8 cellular contexts compared by ENCODE assay signal in the genomic region with DNA sequence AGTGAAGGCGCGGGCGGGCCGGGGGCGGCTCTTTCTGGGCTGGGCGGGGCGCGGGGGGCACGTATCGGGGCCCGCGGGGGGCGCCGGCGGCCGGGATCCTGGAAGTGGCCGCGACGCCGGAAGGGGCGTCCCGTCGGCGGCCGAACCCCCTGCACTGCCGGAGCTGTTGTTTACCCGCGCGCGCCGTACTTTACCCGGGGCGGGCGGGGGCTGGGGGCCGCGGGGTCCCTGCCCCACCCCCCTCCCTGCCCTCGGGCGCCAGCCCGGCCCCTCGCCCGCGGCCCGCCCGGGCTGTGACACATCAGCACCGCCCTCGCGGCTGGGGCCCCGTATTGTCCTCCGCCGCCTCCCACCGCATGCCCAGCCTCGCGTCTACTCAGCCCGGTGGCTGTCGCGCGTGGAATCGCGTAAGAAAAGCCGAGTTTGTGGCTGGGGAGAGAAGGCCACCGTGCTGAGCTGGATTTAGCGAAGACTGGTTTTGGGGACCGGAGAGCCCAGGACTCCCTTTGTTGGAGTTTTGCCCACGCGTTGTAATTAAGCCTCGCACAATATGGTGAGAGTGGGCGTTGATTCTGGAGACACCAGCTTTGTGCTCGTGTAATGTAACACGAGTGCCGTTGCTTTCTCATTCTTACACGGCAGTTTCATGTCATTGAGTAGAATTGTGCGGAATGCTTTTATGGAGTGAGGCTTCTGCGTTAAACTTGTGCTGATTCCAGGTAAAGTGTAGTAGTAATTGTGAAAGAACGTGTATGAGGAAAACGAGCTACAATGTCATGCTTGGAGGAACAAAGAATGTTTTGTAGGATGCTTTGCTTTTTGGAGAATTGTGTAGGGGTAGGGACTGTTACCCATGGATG. TPM values are rescaled to one million over a fixed set of nuclear protein-coding genes. Genes with fewer than 3 reads are reported as not detected.
DNase-seq lines count a peak whose midpoint lies in the region; ATAC-seq and TF ChIP-seq lines count a peak whose summit lies in the region.

No MANE protein-coding gene starts in this region.

- H4K8ac ChIP-seq in neuronal stem cell (ENCODE audit: low read depth, low read length), result no peak overlapping the region

- H3K23ac ChIP-seq in neuronal stem cell (ENCODE audit: low read depth, low read length, poor library complexity), result peak overlapping the region; percentile 87

- no peak overlapping the region for H2BK15ac ChIP-seq in neuronal stem cell (ENCODE audit: low read length)

- peaks cover 8% of the 10 kb centered on the region for H3K79me1 ChIP-seq in neuronal stem cell (ENCODE audit: low read depth, low read length)

- H2BK5ac ChIP-seq in neuronal stem cell (ENCODE audit: low read length), result peak overlapping the region; percentile 76

- peak overlapping the region; percentile 96 for H2AFZ ChIP-seq in neuronal stem cell (ENCODE audit: low read length)

- peak overlapping the region; percentile 38 for H4K91ac ChIP-seq in neuronal stem cell (ENCODE audit: low read depth, low read length, poor library complexity)

- no peak overlapping the region for H3K4ac ChIP-seq in neuronal stem cell (ENCODE audit: low read length)

- H3K9me3 ChIP-seq in neuronal stem cell (replicated peaks in 1 of 2; ENCODE audit: control insufficient read depth in 2 of 2, insufficient read depth in 1 of 2, low read depth in 1 of 2, low read length in 2 of 2) (peaks cover 1 to 2% of the 10 kb centered on the region in 2 donors), subcutaneous abdominal adipose tissue (ENCODE audit: control insufficient read depth in 5 of 5, low read length in 5 of 5) (no peaks in the 10 kb centered on the region)

- H3K18ac ChIP-seq in neuronal stem cell (ENCODE audit: low read length), result peak overlapping the region; percentile 97

- H3K36me3 ChIP-seq in neuronal stem cell (replicated peaks in 1 of 2; ENCODE audit: control insufficient read depth in 2 of 2, insufficient read depth in 2 of 2, low read length in 2 of 2) (no peaks in the 10 kb centered on the region), subcutaneous abdominal adipose tissue (ENCODE audit: control insufficient read depth in 5 of 5, insufficient read depth in 5 of 5, low read length in 5 of 5) (no peaks in the 10 kb centered on the region)

- peak; percentile 2 for ATAC-seq in GM18520 (IDR thresholded peaks at IDR 0.05; ENCODE audit: unreplicated experiment)
- peak; percentile 27 for ATAC-seq in HG03432 (IDR thresholded peaks at IDR 0.05; ENCODE audit: unreplicated experiment)
- ATAC-seq in foreskin keratinocyte, result peak; percentile 51

- WGBS in neuronal stem cell (ENCODE audit: extremely low coverage in 2 of 2, insufficient read length in 2 of 2, insufficient replicate concordance in 1 of 2), 2 donors, result no CpG with 5 or more reads among the region's 75 CpGs

- peaks cover 32% of the 10 kb centered on the region for H3K4me1 ChIP-seq in foreskin keratinocyte
- peaks cover 6 to 11% of the 10 kb centered on the region in 2 donors for H3K4me1 ChIP-seq in neuronal stem cell (ENCODE audit: control insufficient read depth in 2 of 2, insufficient read depth in 1 of 2, low read depth in 1 of 2, low read length in 2 of 2)
- peaks cover 6 to 54% (median 41%) of the 10 kb centered on the region in 5 donors for H3K4me1 ChIP-seq in subcutaneous abdominal adipose tissue (ENCODE audit: control insufficient read depth in 5 of 5, insufficient read depth in 5 of 5, low read length in 5 of 5)

- H3K4me3 ChIP-seq in neuronal stem cell (ENCODE audit: low read length in 2 of 2) (peak overlapping the region; percentile 98 to 99), subcutaneous abdominal adipose tissue (ENCODE audit: low read depth in 1 of 5, low read length in 5 of 5) (peak overlapping the region; percentile 69 to 96 (median 83))

- H3K14ac ChIP-seq in neuronal stem cell (ENCODE audit: low read length), result no peak overlapping the region

- peak; percentile 43 for DNase-seq in A172 (ENCODE audit: low spot score)
- peak; percentile 40 for DNase-seq in RPMI7951 (ENCODE audit: low read depth)
- DNase-seq in activated gamma-delta T cell (lab: John Stamatoyannopoulos, UW), result peak; percentile 65
- DNase-seq in foreskin keratinocyte, result no peak
- DNase-seq in neuronal stem cell (ENCODE audit: low spot score), result peak; percentile 49

- no peaks in the 10 kb centered on the region for H3K27me3 ChIP-seq in foreskin keratinocyte
- H3K27me3 ChIP-seq in neuronal stem cell (ENCODE audit: control insufficient read depth in 3 of 3, insufficient read depth in 3 of 3, low read depth in 1 of 3, low read length in 3 of 3), result no peaks in the 10 kb centered on the region
- no peaks in the 10 kb centered on the region for H3K27me3 ChIP-seq in subcutaneous abdominal adipose tissue (ENCODE audit: control insufficient read depth in 5 of 5, insufficient read depth in 4 of 5, low read length in 5 of 5)

- no peak overlapping the region for H2AK5ac ChIP-seq in neuronal stem cell (ENCODE audit: low read depth, low read length)

- H2BK12ac ChIP-seq in neuronal stem cell (ENCODE audit: low read length), result no peak overlapping the region

- peak overlapping the region; percentile 94 for H3K27ac ChIP-seq in foreskin keratinocyte
- peak overlapping the region; percentile 88 for H3K27ac ChIP-seq in neuronal stem cell (replicated peaks; ENCODE audit: low read length)
- peak overlapping the region; percentile 64 for H3K27ac ChIP-seq in subcutaneous abdominal adipose tissue (ENCODE audit: low read depth, low read length)

- no peak for TF ChIP-seq CTCF in foreskin keratinocyte (conservative IDR thresholded peaks at IDR 0.05)

- peak overlapping the region; percentile 93 for H3K4me2 ChIP-seq in neuronal stem cell (ENCODE audit: insufficient read depth, low read length, poor library complexity, severe bottlenecking)

- H3K9ac ChIP-seq in neuronal stem cell (ENCODE audit: low read depth, low read length, poor library complexity), result peak overlapping the region; percentile 98
- H3K9ac ChIP-seq in subcutaneous abdominal adipose tissue (ENCODE audit: low read length in 5 of 5), result peak overlapping the region; percentile 67 to 88 (median 77)

- no peak overlapping the region for H2BK120ac ChIP-seq in neuronal stem cell (ENCODE audit: low read depth, low read length)

RNA-seq across cellular contexts. Expression of a gene that starts 0.6 kb away (rescaled TPM):
- 53.5 and 60.6 TPM in 2 replicates for total RNA-seq in A172 (2014; rRNA removed; shearing (Covaris generic))
- 25.9 and 29.9 TPM in 2 replicates for total RNA-seq in RPMI7951 (2014; rRNA removed; shearing (Covaris generic))
- total RNA-seq in foreskin keratinocyte, result 45.6 and 46.9 TPM in 2 replicates
- polyA plus RNA-seq in foreskin keratinocyte, result 6.1 and 7.4 TPM in 2 replicates
- 30.5 TPM for polyA plus RNA-seq in neuronal stem cell (2013, experiment 1 of 2)
- polyA plus RNA-seq in neuronal stem cell (2013, experiment 2 of 2), result 33.1 TPM

Comparison
In these comparisons a context has a peak if more than half of its experiments do, and no peak if none do; other contexts are left out.
1. DNase-seq: peak in A172 (single experiment), RPMI7951 (single experiment), activated gamma-delta T cell (single experiment) and neuronal stem cell (single experiment); none in foreskin keratinocyte (0 of 2).
2. Peak in every context shown above with its lines, with median percentiles within 50 percentile points of each other: ATAC-seq and H3K27ac ChIP-seq.